In the genomic region with DNA sequence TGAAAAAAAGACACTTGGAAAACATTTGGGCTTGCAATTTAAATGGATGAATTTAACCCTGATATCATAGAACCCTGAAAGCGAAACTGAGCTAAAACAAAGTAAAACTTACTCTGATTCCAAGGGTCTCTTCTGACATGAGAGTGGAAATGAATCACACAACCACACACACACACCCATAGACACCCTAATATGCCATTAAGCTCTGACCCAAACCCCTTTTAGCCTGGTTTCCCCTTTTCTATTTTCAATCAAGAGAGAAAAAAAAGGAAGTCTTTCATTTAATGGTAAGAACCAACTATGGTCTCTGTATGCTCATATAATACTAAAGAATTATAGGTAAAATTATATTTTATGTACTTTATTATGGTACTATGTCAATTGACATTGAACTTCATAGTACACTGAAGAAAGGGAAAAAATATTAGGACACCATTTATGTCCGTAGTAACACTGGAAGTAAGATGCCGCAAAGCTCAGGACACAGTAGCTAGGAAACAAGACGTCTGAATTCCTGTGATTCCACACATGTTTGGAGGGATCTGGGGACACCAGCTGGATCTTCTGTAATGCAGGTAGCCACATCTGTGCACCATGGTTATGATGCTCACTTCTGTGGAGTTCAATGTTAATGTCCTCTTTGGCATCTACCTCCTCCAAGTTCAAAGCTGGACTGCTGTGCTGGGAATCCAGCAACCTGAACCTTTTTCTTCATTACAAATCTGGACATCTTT, we compare ENCODE assay signal across 1 cellular context.
TF ChIP-seq lines count a peak whose summit lies in the region.

No MANE protein-coding gene starts in this region.

TF ChIP-seq in liver, 16 proteins besides CTCF, POLR2A, EP300 and RAD21 (continued from another document):
- TF ChIP-seq REST (IDR thresholded peaks at IDR 0.05), result no peak
- no peak for TF ChIP-seq EGR1 (IDR thresholded peaks at IDR 0.05; ENCODE audit: low read depth in 2 of 2)
- TF ChIP-seq TAF1 (conservative IDR thresholded peaks at IDR 0.05), result no peak
- no peak for TF ChIP-seq ZBTB33 (IDR thresholded peaks at IDR 0.05)
- TF ChIP-seq FOXA2 (IDR thresholded peaks at IDR 0.05), result no peak
- TF ChIP-seq SP1 (IDR thresholded peaks at IDR 0.05), result no peak
- no peak for TF ChIP-seq FOXA1 (IDR thresholded peaks at IDR 0.05)
- no peak for TF ChIP-seq JUND (IDR thresholded peaks at IDR 0.05)
- no peak for TF ChIP-seq MAX (IDR thresholded peaks at IDR 0.05)
- no peak for TF ChIP-seq RXRA (IDR thresholded peaks at IDR 0.05)
- no peak for TF ChIP-seq GABPA (IDR thresholded peaks at IDR 0.05 in 1 of 2, conservative IDR thresholded peaks at IDR 0.05 in 1 of 2)
- TF ChIP-seq HNF4A (conservative IDR thresholded peaks at IDR 0.05), result no peak
- TF ChIP-seq NR2F2 (IDR thresholded peaks at IDR 0.05), result no peak
- no peak for TF ChIP-seq YY1 (IDR thresholded peaks at IDR 0.05)
